Comparison of ENCODE assay signal across 8 cellular contexts in genomic region chr15:68700395-68701123, GRCh38.
A peak's percentile ranks its signal among the peaks of the same experiment; 100 is the strongest.
DNase-seq lines count a peak whose midpoint lies in the region; ATAC-seq, FAIRE-seq and TF ChIP-seq lines count a peak whose summit lies in the region.
"Had no signal": no experiment of that assay in that cellular context is flagged by ENCODE, and none has a peak within 500 bp of the region (broad histone marks: within the 10 kb centered on the region; RNA-seq: fewer than 3 reads in every experiment).

No MANE protein-coding gene starts in this region.

- H3K4me1 ChIP-seq in astrocyte (ENCODE audit: insufficient read depth, low read length) (peaks cover 16% of the 10 kb centered on the region), kidney (ENCODE audit: control insufficient read depth in 1 of 2, insufficient read depth in 1 of 2, low read depth in 1 of 2, low read length in 2 of 2) (peaks cover 0 to 4% of the 10 kb centered on the region in 2 donors)

- peak; percentile 75 for DNase-seq in NCI-H146 (lab: John Stamatoyannopoulos, UW)
- peak; percentile 65 for DNase-seq in astrocyte (ENCODE audit: low read depth)
- peak; percentile 81 for DNase-seq in kidney
- no peak for DNase-seq in ACHN

- intact Hi-C loops in kidney (cut with DNase I) = no loop called here

- H3K4me3 ChIP-seq in astrocyte (ENCODE audit: insufficient read depth, low read depth, low read length) = peak overlapping the region; percentile 8
- H3K4me3 ChIP-seq in kidney (ENCODE audit: low read length in 2 of 2) = no peak overlapping the region

- in situ Hi-C loops in ACHN (cut with HindIII; ENCODE audit: low pct_ligation_motif_present, low pct_unique_long_range_greater_than_20kb, low sequenced_read_pairs) = no loop called here

- H3K36me3 Mint-ChIP-seq in astrocyte (ENCODE audit: low read depth, unreplicated experiment) = peaks cover 11% of the 10 kb centered on the region

- peaks cover 2% of the 10 kb centered on the region for H3K36me3 ChIP-seq in astrocyte (ENCODE audit: insufficient read depth, low read length)
- no peaks in the 10 kb centered on the region for H3K36me3 ChIP-seq in kidney (ENCODE audit: control insufficient read depth in 1 of 2, insufficient read depth in 2 of 2, low read length in 2 of 2)

- H3K4me3 Mint-ChIP-seq in astrocyte (ENCODE audit: unreplicated experiment) = peak overlapping the region; percentile 50
- H3K4me3 Mint-ChIP-seq: memory B cell had no signal

- peak overlapping the region; percentile 70 for H3K9ac ChIP-seq in astrocyte (ENCODE audit: low read length)
- peak overlapping the region in 1 of 2 donors; percentile 51 for H3K9ac ChIP-seq in kidney (ENCODE audit: low read length in 2 of 2)

- peaks cover 4% of the 10 kb centered on the region for H3K4me1 Mint-ChIP-seq in astrocyte (ENCODE audit: low read depth, unreplicated experiment)
- H3K4me1 Mint-ChIP-seq: memory B cell had no signal

- H3K9me3 ChIP-seq in astrocyte (ENCODE audit: insufficient read depth, low read depth, low read length) = no peaks in the 10 kb centered on the region
- H3K9me3 ChIP-seq in kidney (ENCODE audit: control insufficient read depth in 1 of 2, low read length in 2 of 2) = no peaks in the 10 kb centered on the region

- H4K20me1 ChIP-seq in astrocyte (ENCODE audit: insufficient read depth, low read length) = peaks cover 3% of the 10 kb centered on the region

- no peaks in the 10 kb centered on the region for H3K79me2 ChIP-seq in astrocyte (ENCODE audit: insufficient read depth, low read length)

- no peak overlapping the region for H3K27ac Mint-ChIP-seq in astrocyte (ENCODE audit: unreplicated experiment)
- H3K27ac Mint-ChIP-seq: memory B cell had no signal

- peaks cover 3% of the 10 kb centered on the region for H3K9me3 Mint-ChIP-seq in astrocyte (ENCODE audit: unreplicated experiment)

- ATAC-seq in HG03025 (IDR thresholded peaks at IDR 0.05; ENCODE audit: low FRiP score, unreplicated experiment) = no peak
- no peak for ATAC-seq in HG02759 (IDR thresholded peaks at IDR 0.05; ENCODE audit: unreplicated experiment)

- no peak for TF ChIP-seq CTCF in astrocyte (IDR thresholded peaks at IDR 0.05; ENCODE audit: insufficient read depth, low read depth, low read length)
- TF ChIP-seq CTCF in kidney (IDR thresholded peaks at IDR 0.05; ENCODE audit: borderline replicate concordance, extremely low read depth, insufficient read depth) = no peak

- H2AFZ ChIP-seq in astrocyte (ENCODE audit: low read depth, low read length) = peak overlapping the region; percentile 67

- H3K27me3 Mint-ChIP-seq in astrocyte (ENCODE audit: low read depth, unreplicated experiment) = peaks cover 19% of the 10 kb centered on the region

- H3K27me3 ChIP-seq in astrocyte (ENCODE audit: insufficient read depth, low read length) = no peaks in the 10 kb centered on the region

- FAIRE-seq in astrocyte (lab: Jason Lieb, UNC) (no peak), kidney (lab: Jason Lieb, UNC) (no peak)

- H3K27ac ChIP-seq in astrocyte (ENCODE audit: low read depth, low read length) (peak overlapping the region; percentile 33), kidney (ENCODE audit: low read depth in 2 of 2, low read length in 2 of 2) (peak overlapping the region; percentile 62 to 63), temporal lobe (ENCODE audit: low read depth, low read length) (peak overlapping the region; percentile 98)

- H3K4me2 ChIP-seq in astrocyte (ENCODE audit: low read length) = peak overlapping the region; percentile 77

Comparison
In these comparisons a context has a peak if more than half of its experiments do, and no peak if none do; other contexts are left out.
1. H3K27ac ChIP-seq: peak in every context shown above with its lines; median percentile 98 in temporal lobe; 62 in kidney; 33 in astrocyte.